ENCODE assay signal across 24 cellular contexts in genomic region chr2:11410101-11410500, GRCh38.
"Had no signal": no experiment of that assay in that cellular context is flagged by ENCODE, and none has a peak within 500 bp of the region (broad histone marks: within the 10 kb centered on the region; RNA-seq: fewer than 3 reads in every experiment).

No MANE protein-coding gene starts in this region.

- FAIRE-seq: small intestine, urothelium cell line had no signal

- H3K9ac ChIP-seq: neural progenitor cell, parathyroid adenoma had no signal

- H3K36me3 ChIP-seq: neural progenitor cell, ovary, right lobe of liver, sigmoid colon, stomach, thoracic aorta, thyroid gland, tibial nerve, upper lobe of left lung, vagina had no signal

- ATAC-seq: psoas muscle; right cardiac atrium; right lobe of liver; stimulated activated effector memory CD8-positive, alpha-beta T cell treated with anti-CD3 and anti-CD28 coated beads, Interleukin-12 subunit alpha, Interleukin-12 subunit beta, amount 100 ng/mL, for 72 hours; stimulated activated naive B cell treated with anti-CD40 and anti-IgM and Interleukin-4, amounts not matched to agents 10 μg/mL and 1 μg/mL and 100 μg/mL, for 72 hours had no signal

- H3K9me3 ChIP-seq: ovary, psoas muscle, right lobe of liver, sigmoid colon, stomach, thoracic aorta, thyroid gland, tibial nerve, upper lobe of left lung, vagina had no signal

- H3K27ac ChIP-seq: neural progenitor cell, ovary, parathyroid adenoma, psoas muscle, right lobe of liver, sigmoid colon, stomach, thoracic aorta, thyroid gland, tibial nerve, upper lobe of left lung, vagina had no signal

- H3K4me1 ChIP-seq: neural progenitor cell, parathyroid adenoma had no signal

- H3K4me2 ChIP-seq: neural progenitor cell had no signal

- H3K79me2 ChIP-seq: parathyroid adenoma had no signal

- DNase-seq: occipital lobe; ovary; psoas muscle; right cardiac atrium; right lobe of liver; sigmoid colon; small intestine; stimulated activated CD4-positive, alpha-beta T cell treated with anti-CD3 and anti-CD28 coated beads, Interleukin-15, amount 100 ng/mL, for 24 hours; stimulated activated CD4-positive, alpha-beta T cell treated with anti-CD3 and anti-CD28 coated beads, Interleukin-2, amount 100 ng/mL, for 24 hours; stimulated activated CD4-positive, alpha-beta T cell treated with anti-CD3 and anti-CD28 coated beads, Interleukin-2, amount 100 ng/mL, for 48 hours; stimulated activated CD4-positive, alpha-beta T cell treated with anti-CD3 and anti-CD28 coated beads, Interleukin-4, amount 100 ng/mL, for 24 hours; stimulated activated naive B cell treated with anti-CD40 and anti-IgM and Interleukin-4, amounts not matched to agents 10 μg/mL and 1 μg/mL and 100 μg/mL, for 72 hours; stimulated activated naive CD4-positive, alpha-beta T cell treated with Interleukin-2 at 50 U/mL for 16 hours; stomach; thyroid gland; trophoblast cell; upper lobe of left lung had no signal

- H2AFZ ChIP-seq: neural progenitor cell, parathyroid adenoma had no signal

- H3K4me3 ChIP-seq: neural progenitor cell, ovary, psoas muscle, right lobe of liver, sigmoid colon, stomach, thoracic aorta, thyroid gland, tibial nerve, upper lobe of left lung, vagina had no signal

- H3K27me3 ChIP-seq: neural progenitor cell, ovary, right lobe of liver, sigmoid colon, stomach, thyroid gland, tibial nerve, upper lobe of left lung, vagina had no signal
